In the genomic region with DNA sequence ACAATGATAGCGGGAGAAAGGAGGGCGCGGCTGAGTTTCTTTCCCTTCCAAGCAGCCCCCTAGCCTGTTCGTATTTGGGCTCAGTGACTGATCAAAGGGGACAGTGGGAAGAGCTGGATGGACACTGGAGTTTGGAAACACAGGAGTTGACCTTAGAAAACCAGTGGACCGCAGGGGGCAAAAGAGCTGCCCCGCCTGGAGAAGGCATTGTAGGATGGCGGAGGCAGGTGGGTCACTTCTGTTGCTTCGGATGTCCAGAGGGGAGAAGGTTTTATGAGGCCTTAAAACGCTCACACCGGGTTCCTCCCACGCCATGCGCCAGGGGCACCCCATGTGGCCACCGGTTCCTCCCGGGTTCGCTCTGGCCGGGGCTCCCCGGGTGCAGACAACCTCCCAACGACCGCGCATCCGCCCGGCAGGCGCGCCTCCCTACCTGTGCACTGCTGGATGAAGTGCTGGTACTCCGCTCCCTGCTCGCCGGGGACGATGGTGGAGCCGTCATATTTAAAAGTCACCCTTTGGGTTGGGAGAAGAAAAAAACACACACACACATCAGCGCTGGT, we compare ENCODE assay signal across 8 cellular contexts. TPM values are rescaled to one million over a fixed set of nuclear protein-coding genes. Genes with fewer than 3 reads are reported as not detected.
DNase-seq lines count a peak whose midpoint lies in the region; ATAC-seq and TF ChIP-seq lines count a peak whose summit lies in the region.

No MANE protein-coding gene starts in this region.

- H3K9me3 ChIP-seq in Panc1 (ENCODE audit: control insufficient read depth, insufficient read depth, low read depth, low read length) = no peaks in the 10 kb centered on the region
- H3K9me3 ChIP-seq in stomach = no peaks in the 10 kb centered on the region

- peaks cover 4% of the 10 kb centered on the region; the same call in 1 of the 2 replicates for H3K36me3 ChIP-seq in Panc1 (ENCODE audit: control insufficient read depth, insufficient read depth, low read length)
- H3K36me3 ChIP-seq in stomach = peaks cover 0 to 8% (median 0%) of the 10 kb centered on the region in 4 donors

- TF ChIP-seq EP300 in stomach (IDR thresholded peaks at IDR 0.05) = no peak

- CTCF ChIA-PET in Panc1 (lab: Charles Lee) = no interaction called here

- POLR2A ChIA-PET in Panc1 (lab: Charles Lee) = no interaction called here

- intact Hi-C loops in Panc1 (cut with micrococcal nuclease; ENCODE audit: unreplicated experiment) (no loop called here), stomach (cut with DNase I; ENCODE audit: low total_unique reads) (no loop called here)

- in situ Hi-C loops in Panc1 (cut with HindIII; ENCODE audit: low pct_unique_long_range_greater_than_20kb, low sequenced_read_pairs) = no loop called here

- DNase-seq in HFFc6 = no peak
- DNase-seq in Panc1 (ENCODE audit: low read depth, low spot score) = no peak
- peak; percentile 66 for DNase-seq in left kidney (ENCODE audit: low read depth, low spot score)
- DNase-seq in stomach = peak; percentile 45
- DNase-seq in OCI-M2 (lab: John Stamatoyannopoulos, UW; ENCODE audit: unreplicated experiment) = no peak
- no peak for DNase-seq in effector CD4-positive, alpha-beta T cell

- H3K27ac ChIP-seq in Panc1 (ENCODE audit: low read length) = peak overlapping the region; percentile 81
- H3K27ac ChIP-seq in stomach = peak overlapping the region; percentile 84 to 90 (median 88)

- H3K4me3 ChIP-seq in Panc1 (ENCODE audit: low read depth in 2 of 2, low read length in 2 of 2) (peak overlapping the region; percentile 80 to 84), stomach (peak overlapping the region; percentile 88 to 92 (median 89))

- ATAC-seq in GM18498 (IDR thresholded peaks at IDR 0.05; ENCODE audit: unreplicated experiment) = peak; percentile 27
- ATAC-seq in Panc1 = no peak

- H3K27me3 ChIP-seq in Panc1 (ENCODE audit: control insufficient read depth, insufficient read depth, low read length) = no peaks in the 10 kb centered on the region
- H3K27me3 ChIP-seq in stomach = no peaks in the 10 kb centered on the region

- H3K4me3 Mint-ChIP-seq in HFFc6 (peak overlapping the region; percentile 99), brain (peak overlapping the region; percentile 87 to 94 (median 92))

- TF ChIP-seq POLR2A in stomach (IDR thresholded peaks at IDR 0.05) = no peak

- H3K27me3 Mint-ChIP-seq in HFFc6 (ENCODE audit: insufficient read depth) = no peaks in the 10 kb centered on the region; the same call in 1 of the 2 replicates
- peaks cover 11% of the 10 kb centered on the region for H3K27me3 Mint-ChIP-seq in brain

- H3K4me1 Mint-ChIP-seq in HFFc6 (ENCODE audit: low read depth) (peaks cover 64% of the 10 kb centered on the region), brain (peaks cover 61% of the 10 kb centered on the region)

- H3K27ac Mint-ChIP-seq in HFFc6 (peak overlapping the region; percentile 80), brain (peak overlapping the region; percentile 67 to 87 (median 83))

- H3K36me3 Mint-ChIP-seq in HFFc6 (ENCODE audit: low read depth) (peaks cover 32% of the 10 kb centered on the region), brain (peaks cover 3% of the 10 kb centered on the region)

- TF ChIP-seq CTCF in HFFc6 (IDR thresholded peaks at IDR 0.05) (no peak), Panc1 (IDR thresholded peaks at IDR 0.05) (no peak), brain (conservative IDR thresholded peaks at IDR 0.05) (no peak), stomach (IDR thresholded peaks at IDR 0.05) (no peak)

- WGBS in stomach, 5 donors = 2 to 5% (median 2%) methylated on average over 22 to 30 of the region's 30 CpGs

- BruUV-seq in Panc1 (replicated peaks; lab: Mats Ljungman, UMichigan) = no TSS peak

- peaks cover 31% of the 10 kb centered on the region for H3K4me1 ChIP-seq in Panc1 (ENCODE audit: control insufficient read depth, insufficient read depth, low read length)
- H3K4me1 ChIP-seq in stomach = peaks cover 43 to 73% (median 55%) of the 10 kb centered on the region in 4 donors

- H3K9me3 Mint-ChIP-seq in HFFc6 (no peaks in the 10 kb centered on the region), brain (no peaks in the 10 kb centered on the region)

RNA-seq across cellular contexts. Expression of a gene that starts 0.7 kb away (rescaled TPM):
- total RNA-seq in HFFc6 (2021; fragmentation: NEBNext Ultra II Directional; extraction: Animal tissue kit (Norgen Biotek cat#: 25700)) = 100 to 1,000 TPM; 580 to 681 (median 632) TPM
- total RNA-seq in Panc1 (2021; ENCODE audit: unreplicated experiment) = 302 TPM
- 235 TPM for polyA plus RNA-seq in Panc1 (2012; ENCODE audit: insufficient read length)
- polyA plus RNA-seq in brain (ENCODE audit: insufficient read depth, low read depth, low replicate concordance) = 902 TPM
- total RNA-seq in stomach = 100 to 1,000 TPM in 3 of 5 donors, 10 to 100 TPM in 2; 40.3 to 184 (median 173) TPM
- polyA plus RNA-seq in stomach = 100 to 1,000 TPM in 2 of 3 donors, 10 to 100 TPM in 1; 52.7 to 187 (median 184) TPM

RNA-seq across cellular contexts. Expression of a gene that starts 31.2 kb away (rescaled TPM):
- total RNA-seq in HFFc6 (2021; fragmentation: NEBNext Ultra II Directional; extraction: Animal tissue kit (Norgen Biotek cat#: 25700)) = 10 to 100 TPM; 37.6 to 58.3 (median 40.7) TPM
- total RNA-seq in Panc1 (2021; ENCODE audit: unreplicated experiment) = 46.0 TPM
- 34.8 TPM for polyA plus RNA-seq in Panc1 (2012; ENCODE audit: insufficient read length)
- polyA plus RNA-seq in brain (ENCODE audit: insufficient read depth, low read depth, low replicate concordance) = 19.2 TPM
- 10 to 100 TPM; 29.5 to 62.4 (median 43.7) TPM for total RNA-seq in stomach
- polyA plus RNA-seq in stomach = 10 to 100 TPM; 10.5 to 14.3 (median 13.6) TPM

Comparison
In these comparisons a context has a peak if more than half of its experiments do, and no peak if none do; other contexts are left out.
1. DNase-seq: peak in left kidney (single experiment) and stomach (single experiment); none in HFFc6 (single experiment), Panc1 (single experiment), OCI-M2 (single experiment) and effector CD4-positive, alpha-beta T cell (single experiment).